ENCODE assay signal across 11 cellular contexts in the genomic region with DNA sequence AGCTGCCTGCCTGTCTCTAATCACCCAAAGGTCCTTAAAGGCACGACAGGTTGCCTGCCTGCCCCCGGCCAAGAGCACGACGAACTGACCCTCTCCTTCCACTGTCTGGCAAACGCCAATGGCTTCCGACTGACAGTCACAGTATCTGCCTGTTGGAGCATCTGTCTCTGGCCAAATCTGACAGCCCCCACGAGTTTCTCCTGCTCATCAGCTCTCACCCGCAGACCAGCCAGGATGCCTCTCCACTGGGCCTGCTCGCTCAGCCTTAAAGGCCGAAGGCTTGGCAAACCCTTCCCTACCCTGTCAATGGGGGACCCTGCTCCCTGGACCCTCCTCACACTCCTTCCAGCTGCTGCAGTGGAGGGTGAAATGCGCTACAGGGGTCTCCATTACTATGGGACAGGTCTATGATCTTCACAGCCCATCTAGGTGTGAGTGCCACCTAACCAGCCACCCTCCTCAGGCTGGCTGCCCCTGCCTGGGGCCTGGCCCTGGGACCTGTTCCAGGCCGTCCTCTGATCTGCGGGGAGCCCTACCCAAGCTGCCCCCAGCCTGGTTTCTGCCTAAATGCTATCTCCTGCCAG.
DNase-seq lines count a peak whose midpoint lies in the region; ATAC-seq and TF ChIP-seq lines count a peak whose summit lies in the region.
"Had no signal": no experiment of that assay in that cellular context is flagged by ENCODE, and none has a peak within 500 bp of the region (broad histone marks: within the 10 kb centered on the region; RNA-seq: fewer than 3 reads in every experiment).

No MANE protein-coding gene starts in this region.

- no peak overlapping the region for H3K9ac ChIP-seq in SK-N-MC (ENCODE audit: insufficient read length)

- peak; percentile 83 for DNase-seq in DMS 273 (lab: John Stamatoyannopoulos, UW; ENCODE audit: unreplicated experiment)
- DNase-seq in DMS 273 treated with DMSO at 0.1 percent for 48 hours (lab: John Stamatoyannopoulos, UW) = no peak
- no peak for DNase-seq in SK-N-MC (ENCODE audit: low read depth, low spot score)
- no peak for DNase-seq in epithelial cell of esophagus (ENCODE audit: low read depth)
- DNase-seq in NCI-H187 treated with DMSO at 0.1 percent for 48 hours (lab: John Stamatoyannopoulos, UW) = no peak
- DNase-seq in middle frontal gyrus (ENCODE audit: extremely low spot score, low spot score) = no peak
- DNase-seq: head of caudate nucleus, NCI-H146, SW 1271 had no signal

- 0 out of 2 replicates have a peak overlapping the region, but pooled peaks have one; percentile 36 for H3K27ac ChIP-seq in SK-N-MC
- H3K27ac ChIP-seq in skin epidermis = peak overlapping the region in 12 of 21 experiments; percentile 27 to 76 (median 50)

- no peaks in the 10 kb centered on the region for H3K9me3 ChIP-seq in SK-N-MC (ENCODE audit: low read depth, low read length)

- H3K4me3 ChIP-seq in SK-N-MC = no peak overlapping the region
- peak overlapping the region; percentile 26 for H3K4me3 ChIP-seq in epithelial cell of esophagus (ENCODE audit: low read length)
- no peak overlapping the region for H3K4me3 ChIP-seq in skin epidermis

- ATAC-seq in GM21423 (IDR thresholded peaks at IDR 0.05; ENCODE audit: unreplicated experiment) = no peak

- H3K36me3 ChIP-seq in SK-N-MC (ENCODE audit: insufficient read depth, low read length) = peaks cover 38% of the 10 kb centered on the region

- no peak for TF ChIP-seq CTCF in epithelial cell of esophagus (IDR thresholded peaks at IDR 0.05; ENCODE audit: insufficient read depth, low read depth, low read length, missing control alignments)
